In genomic region chr20:50717312-50717711, GRCh38 we compare ENCODE assay signal across 1 cellular context.
TF ChIP-seq lines count a peak whose summit lies in the region.

No MANE protein-coding gene starts in this region.

TF ChIP-seq in HCT116, 20 proteins besides CTCF, POLR2A, EP300 and RAD21 (continued from another document):
- TF ChIP-seq MAX (IDR thresholded peaks at IDR 0.05) (no peak), YY1 (IDR thresholded peaks at IDR 0.05; ENCODE audit: extremely low read depth, insufficient replicate concordance, low read depth, low read length) (no peak), ATF3 (IDR thresholded peaks at IDR 0.05) (no peak), EZH2 (IDR thresholded peaks at IDR 0.05) (no peak), ZNF274 (IDR thresholded peaks at IDR 0.05; ENCODE audit: low read depth, low read length) (no peak), SP1 (IDR thresholded peaks at IDR 0.05; ENCODE audit: low read depth) (no peak), POLR2AphosphoS5 (IDR thresholded peaks at IDR 0.05; ENCODE audit: low read depth, low read length) (no peak), TCF7L2 (IDR thresholded peaks at IDR 0.05; ENCODE audit: borderline replicate concordance, extremely low read depth, insufficient read depth, insufficient read length) (no peak)
